In genomic region chr10:44386546-44387052, GRCh38 we compare ENCODE assay signal across 1 cellular context.
TF ChIP-seq lines count a peak whose summit lies in the region.

No MANE protein-coding gene starts in this region.

TF ChIP-seq in HepG2, 621 proteins besides CTCF, POLR2A, EP300 and RAD21 (continued from another document and continues in another):
- no peak for TF ChIP-seq ZBTB37 (CRISPR knock-in tag; IDR thresholded peaks at IDR 0.05)
- no peak for TF ChIP-seq ZNF619 (CRISPR knock-in tag; IDR thresholded peaks at IDR 0.05)
- no peak for TF ChIP-seq ZHX1 (CRISPR knock-in tag; IDR thresholded peaks at IDR 0.05; ENCODE audit: low read depth)
- no peak for TF ChIP-seq ZNF567 (CRISPR knock-in tag; IDR thresholded peaks at IDR 0.05; ENCODE audit: borderline replicate concordance)
- TF ChIP-seq ZNF776 (CRISPR knock-in tag; IDR thresholded peaks at IDR 0.05) = no peak
- peak; percentile 49; the same call in 1 of the 2 replicates for TF ChIP-seq ZNF788 (CRISPR knock-in tag; IDR thresholded peaks at IDR 0.05; ENCODE audit: borderline replicate concordance)
- TF ChIP-seq REPIN1 (CRISPR knock-in tag; IDR thresholded peaks at IDR 0.05; ENCODE audit: borderline replicate concordance, low read depth) = no peak
- no peak for TF ChIP-seq EHMT2 (IDR thresholded peaks at IDR 0.05; ENCODE audit: borderline replicate concordance, low read depth, low read length)
- no peak for TF ChIP-seq BRD4 (CRISPR knock-in tag; IDR thresholded peaks at IDR 0.05)
- TF ChIP-seq POLR2G (IDR thresholded peaks at IDR 0.05; ENCODE audit: low read depth, low read length) = no peak
- TF ChIP-seq DZIP1 (CRISPR knock-in tag; IDR thresholded peaks at IDR 0.05) = no peak
- no peak for TF ChIP-seq ZNF264 (CRISPR knock-in tag; IDR thresholded peaks at IDR 0.05)
- TF ChIP-seq ZGPAT (CRISPR knock-in tag; IDR thresholded peaks at IDR 0.05) = peak; percentile 67; the same call in 1 of the 2 replicates
- no peak for TF ChIP-seq MAFG (CRISPR knock-in tag; IDR thresholded peaks at IDR 0.05)
- TF ChIP-seq ZBTB14 (CRISPR knock-in tag; IDR thresholded peaks at IDR 0.05) = no peak
- TF ChIP-seq ZNF33A (CRISPR knock-in tag; IDR thresholded peaks at IDR 0.05; ENCODE audit: borderline replicate concordance) = no peak
- no peak for TF ChIP-seq SIN3A (IDR thresholded peaks at IDR 0.05; ENCODE audit: borderline replicate concordance, low read depth, low read length)
- TF ChIP-seq NR2F6 (IDR thresholded peaks at IDR 0.05) = no peak
- TF ChIP-seq NR2F6 (CRISPR knock-in tag; IDR thresholded peaks at IDR 0.05) = 0 out of 2 replicates have a peak, but pooled peaks have one; percentile 13
- TF ChIP-seq ZMAT3 (CRISPR knock-in tag; conservative IDR thresholded peaks at IDR 0.05) = no peak
- peak; percentile 35; the same call in 1 of the 2 replicates for TF ChIP-seq MED1 (CRISPR knock-in tag; IDR thresholded peaks at IDR 0.05)
- TF ChIP-seq TCF7 (IDR thresholded peaks at IDR 0.05; ENCODE audit: low read depth) = no peak
- no peak for TF ChIP-seq GABPA (IDR thresholded peaks at IDR 0.05; ENCODE audit: low read depth, low read length)
- TF ChIP-seq GABPA (CRISPR knock-in tag; IDR thresholded peaks at IDR 0.05; ENCODE audit: low read depth) = no peak
- TF ChIP-seq ZSCAN21 (CRISPR knock-in tag; IDR thresholded peaks at IDR 0.05; ENCODE audit: borderline replicate concordance) = no peak
- TF ChIP-seq IKZF4 (CRISPR knock-in tag; IDR thresholded peaks at IDR 0.05; ENCODE audit: borderline replicate concordance, low read depth, not compliant biosample characterization) = no peak
- TF ChIP-seq PHB2 (IDR thresholded peaks at IDR 0.05; ENCODE audit: partially characterized antibody) = no peak
- TF ChIP-seq STAG1 (CRISPR knock-in tag; IDR thresholded peaks at IDR 0.05) = peak; percentile 98
- no peak for TF ChIP-seq ELK4 (CRISPR knock-in tag; IDR thresholded peaks at IDR 0.05; ENCODE audit: borderline replicate concordance)
- TF ChIP-seq ZNF354B (CRISPR knock-in tag; IDR thresholded peaks at IDR 0.05) = no peak
- no peak for TF ChIP-seq ZNF644 (CRISPR knock-in tag; IDR thresholded peaks at IDR 0.05; ENCODE audit: low read depth)
- TF ChIP-seq ZNF101 (CRISPR knock-in tag; IDR thresholded peaks at IDR 0.05; ENCODE audit: borderline replicate concordance, low read depth) = no peak
- TF ChIP-seq RFX1 (IDR thresholded peaks at IDR 0.05) = no peak
- TF ChIP-seq GPBP1L1 (CRISPR knock-in tag; IDR thresholded peaks at IDR 0.05) = no peak
- TF ChIP-seq NFE2L1 (CRISPR knock-in tag; IDR thresholded peaks at IDR 0.05; ENCODE audit: borderline replicate concordance) = no peak
- no peak for TF ChIP-seq SP1 (IDR thresholded peaks at IDR 0.05)
- no peak for TF ChIP-seq SP1 (CRISPR knock-in tag; IDR thresholded peaks at IDR 0.05)
- TF ChIP-seq JUNB (CRISPR knock-in tag; IDR thresholded peaks at IDR 0.05; ENCODE audit: borderline replicate concordance) = no peak
- no peak for TF ChIP-seq ZNF136 (CRISPR knock-in tag; IDR thresholded peaks at IDR 0.05; ENCODE audit: low read depth)
- no peak for TF ChIP-seq ZNF75D (CRISPR knock-in tag; IDR thresholded peaks at IDR 0.05; ENCODE audit: borderline replicate concordance)
- no peak for TF ChIP-seq TEF (CRISPR knock-in tag; IDR thresholded peaks at IDR 0.05)
- TF ChIP-seq ZSCAN25 (CRISPR knock-in tag; IDR thresholded peaks at IDR 0.05) = no peak
- 0 out of 2 replicates have a peak, but pooled peaks have one; percentile 44 for TF ChIP-seq ZNF124 (CRISPR knock-in tag; IDR thresholded peaks at IDR 0.05)
- TF ChIP-seq KAT8 (CRISPR knock-in tag; IDR thresholded peaks at IDR 0.05) = no peak
- no peak for TF ChIP-seq ARID4A (CRISPR knock-in tag; IDR thresholded peaks at IDR 0.05; ENCODE audit: borderline replicate concordance)
- no peak for TF ChIP-seq SNAPC2 (CRISPR knock-in tag; IDR thresholded peaks at IDR 0.05)
- TF ChIP-seq NONO (IDR thresholded peaks at IDR 0.05) = no peak
- no peak for TF ChIP-seq NONO (CRISPR knock-in tag; conservative IDR thresholded peaks at IDR 0.05)
- TF ChIP-seq ZNF280B (CRISPR knock-in tag; IDR thresholded peaks at IDR 0.05; ENCODE audit: borderline replicate concordance) = no peak
- no peak for TF ChIP-seq ZNF878 (CRISPR knock-in tag; IDR thresholded peaks at IDR 0.05)
- no peak for TF ChIP-seq JARID2 (CRISPR knock-in tag; IDR thresholded peaks at IDR 0.05; ENCODE audit: insufficient replicate concordance)
